Comparison of ENCODE assay signal across 2 cellular contexts in the genomic region with DNA sequence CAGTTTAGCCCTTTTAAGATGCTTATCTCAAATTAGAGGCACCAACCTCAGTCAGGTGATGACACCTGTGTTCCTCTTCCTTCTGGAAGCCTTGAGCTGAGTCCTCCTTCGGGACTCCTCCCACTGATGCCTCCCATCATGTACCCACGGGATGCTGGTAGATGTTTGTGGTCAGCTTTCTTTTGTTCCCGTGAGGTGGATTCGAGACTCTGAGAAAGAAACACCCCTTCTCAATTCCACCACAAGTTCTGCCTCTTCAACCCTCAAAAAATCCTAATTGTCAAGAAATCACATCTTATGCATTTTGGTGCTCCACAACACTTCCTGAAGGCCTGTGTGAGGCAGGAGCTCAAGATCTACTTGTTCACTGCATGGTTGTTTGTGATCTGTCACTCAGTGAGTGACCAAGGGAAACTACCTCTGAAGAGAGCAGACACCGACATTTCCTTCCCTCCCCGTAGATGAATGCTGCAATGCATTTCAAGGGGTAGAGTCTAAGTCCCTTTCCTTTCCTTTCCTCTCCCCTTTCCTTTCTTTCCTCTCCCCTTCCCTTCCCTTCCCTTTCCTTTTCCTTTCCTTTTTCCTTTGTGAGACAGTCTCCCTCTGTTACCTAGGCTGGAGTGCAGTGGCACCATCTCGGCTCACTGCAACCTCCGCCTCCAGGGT.
TF ChIP-seq lines count a peak whose summit lies in the region.

No MANE protein-coding gene starts in this region.

TF ChIP-seq in HepG2, 621 proteins besides CTCF, POLR2A, EP300 and RAD21:
- TF ChIP-seq RBM22 (optimal IDR thresholded peaks at IDR 0.05; ENCODE audit: low read length) (no peak), ZNF441 (CRISPR knock-in tag; IDR thresholded peaks at IDR 0.05; ENCODE audit: borderline replicate concordance) (no peak), PCBP2 (optimal IDR thresholded peaks at IDR 0.05; ENCODE audit: low read depth, low read length, poor library complexity, severe bottlenecking) (peak; percentile 60), ZNF263 (CRISPR knock-in tag; IDR thresholded peaks at IDR 0.05) (peak; percentile 83)
TF ChIP-seq in HepG2: peak in this region for 2.

TF ChIP-seq in H1, 55 proteins besides CTCF, POLR2A, EP300 and RAD21:
- no peak for TF ChIP-seq KDM1A (IDR thresholded peaks at IDR 0.05; ENCODE audit: borderline replicate concordance, low read length)
- TF ChIP-seq POLR2AphosphoS5 (IDR thresholded peaks at IDR 0.05; ENCODE audit: low read depth, low read length) = no peak
- TF ChIP-seq HDAC6 (IDR thresholded peaks at IDR 0.05; ENCODE audit: low read depth, low read length) = no peak
- no peak for TF ChIP-seq SIN3A (conservative IDR thresholded peaks at IDR 0.05 in 1 of 2, IDR thresholded peaks at IDR 0.05 in 1 of 2; ENCODE audit: low read depth in 1 of 2, low read length in 2 of 2)
- TF ChIP-seq NRF1 (IDR thresholded peaks at IDR 0.05; ENCODE audit: low read depth, low read length) = no peak
- TF ChIP-seq EGR1 (IDR thresholded peaks at IDR 0.05; ENCODE audit: borderline replicate concordance, low read depth, low read length) = no peak
- no peak for TF ChIP-seq POU5F1 (IDR thresholded peaks at IDR 0.05; ENCODE audit: low read depth, low read length)
- no peak for TF ChIP-seq PHF8 (conservative IDR thresholded peaks at IDR 0.05; ENCODE audit: low read depth, low read length)
- no peak for TF ChIP-seq SIRT6 (IDR thresholded peaks at IDR 0.05; ENCODE audit: low read length)
- no peak for TF ChIP-seq E2F6 (IDR thresholded peaks at IDR 0.05)
- no peak for TF ChIP-seq RBBP5 (IDR thresholded peaks at IDR 0.05; ENCODE audit: borderline replicate concordance, low read depth, low read length)
- TF ChIP-seq CBX5 (IDR thresholded peaks at IDR 0.05; ENCODE audit: low read depth, low read length) = no peak
- no peak for TF ChIP-seq JUN (IDR thresholded peaks at IDR 0.05; ENCODE audit: low read depth, low read length)
- TF ChIP-seq JUND (IDR thresholded peaks at IDR 0.05; ENCODE audit: low read length) = no peak
- TF ChIP-seq SP4 (IDR thresholded peaks at IDR 0.05; ENCODE audit: low read length) = no peak
- TF ChIP-seq, protein P1, sequence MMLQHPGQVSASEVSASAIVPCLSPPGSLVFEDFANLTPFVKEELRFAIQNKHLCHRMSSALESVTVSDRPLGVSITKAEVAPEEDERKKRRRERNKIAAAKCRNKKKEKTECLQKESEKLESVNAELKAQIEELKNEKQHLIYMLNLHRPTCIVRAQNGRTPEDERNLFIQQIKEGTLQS (IDR thresholded peaks at IDR 0.05; ENCODE audit: insufficient read depth, low read depth, low read length) = no peak
- no peak for TF ChIP-seq RXRA (IDR thresholded peaks at IDR 0.05; ENCODE audit: insufficient read depth, low read depth, low read length)
- no peak for TF ChIP-seq TEAD4 (IDR thresholded peaks at IDR 0.05; ENCODE audit: low read depth, low read length)
- TF ChIP-seq TBP (IDR thresholded peaks at IDR 0.05; ENCODE audit: low read depth, low read length) = no peak
- no peak for TF ChIP-seq USF2 (IDR thresholded peaks at IDR 0.05; ENCODE audit: low read length)
